27 cellular contexts compared by ENCODE assay signal in the genomic region with DNA sequence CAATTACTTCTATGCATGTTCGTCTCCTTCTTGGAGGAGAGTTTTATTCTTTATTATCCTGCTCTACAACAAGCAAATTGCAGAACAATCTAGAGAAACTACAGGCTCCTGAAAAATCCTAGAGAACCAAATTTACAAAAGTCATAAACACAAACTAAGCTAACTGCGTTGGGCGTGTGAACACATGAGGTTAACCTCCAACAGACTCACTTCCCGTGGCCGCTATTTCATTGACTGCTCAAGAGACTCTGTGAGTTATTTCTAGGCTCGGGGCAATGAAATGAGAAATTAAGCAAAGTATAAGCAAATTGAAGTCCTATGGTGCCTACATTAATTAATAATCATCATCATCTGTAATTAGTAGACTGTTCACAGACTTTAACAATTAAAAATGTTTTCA.
"Had no signal": no experiment of that assay in that cellular context is flagged by ENCODE, and none has a peak within 500 bp of the region (broad histone marks: within the 10 kb centered on the region; RNA-seq: fewer than 3 reads in every experiment).

No MANE protein-coding gene starts in this region.

- H3K27me3 ChIP-seq: neural progenitor cell, ovary, right lobe of liver, sigmoid colon, suprapubic skin, testis, tibial artery, transverse colon, upper lobe of right lung, uterus had no signal

- H3K27ac ChIP-seq: neural progenitor cell, ovary, parathyroid adenoma, psoas muscle, right lobe of liver, sigmoid colon, suprapubic skin, testis, tibial artery, transverse colon, upper lobe of right lung, uterus had no signal

- H3K9ac ChIP-seq: neural progenitor cell, parathyroid adenoma had no signal

- ATAC-seq: naive thymus-derived CD4-positive, alpha-beta T cell; psoas muscle; right cardiac atrium; right lobe of liver; stimulated activated memory B cell treated with anti-CD40 and anti-IgM and Interleukin-4, amounts not matched to agents 10 μg/mL and 1 μg/mL and 100 μg/mL, for 72 hours; stimulated activated naive CD8-positive, alpha-beta T cell treated with anti-CD3 and anti-CD28 coated beads, Interleukin-15, amount 100 ng/mL, for 72 hours; stimulated activated naive CD8-positive, alpha-beta T cell treated with anti-CD3 and anti-CD28 coated beads, Interleukin-15, Interleukin-2, amounts not matched to agents 100 U/mL and 50 U/mL, for 24 hours; upper lobe of right lung had no signal

- H2AFZ ChIP-seq: parathyroid adenoma had no signal

- H3K9me3 ChIP-seq: ovary, psoas muscle, right lobe of liver, sigmoid colon, suprapubic skin, testis, tibial artery, transverse colon, upper lobe of right lung, uterus had no signal

- H3K4me1 ChIP-seq: parathyroid adenoma, psoas muscle, right lobe of liver, suprapubic skin, testis, upper lobe of right lung had no signal

- H3K4me3 ChIP-seq: neural progenitor cell, ovary, psoas muscle, right lobe of liver, sigmoid colon, suprapubic skin, testis, tibial artery, transverse colon, upper lobe of right lung, uterus had no signal

- H3K79me2 ChIP-seq: parathyroid adenoma had no signal

- H3K36me3 ChIP-seq: neural progenitor cell, ovary, uterus had no signal

- DNase-seq: naive thymus-derived CD4-positive, alpha-beta T cell; occipital lobe; ovary; posterior cingulate gyrus; psoas muscle; right cardiac atrium; right lobe of liver; sigmoid colon; small intestine; stimulated activated CD4-positive, alpha-beta T cell treated with anti-CD3 and anti-CD28 coated beads, Interleukin-15, amount 100 ng/mL, for 24 hours; stimulated activated CD4-positive, alpha-beta T cell treated with anti-CD3 and anti-CD28 coated beads, Interleukin-2, amount 100 ng/mL, for 24 hours; stimulated activated CD4-positive, alpha-beta T cell treated with anti-CD3 and anti-CD28 coated beads, Interleukin-2, amount 100 ng/mL, for 48 hours; stimulated activated CD4-positive, alpha-beta T cell treated with anti-CD3 and anti-CD28 coated beads, Interleukin-4, amount 100 ng/mL, for 4 hours; stimulated activated CD8-positive, alpha-beta memory T cell treated with anti-CD3 and anti-CD28 coated beads, Interleukin-4, amount 100 ng/mL, for 48 hours; stimulated activated naive CD4-positive, alpha-beta T cell; stimulated activated naive CD8-positive, alpha-beta T cell treated with anti-CD3 and anti-CD28 coated beads, Interleukin-15, amount 100 ng/mL, for 72 hours; stimulated activated naive CD8-positive, alpha-beta T cell treated with anti-CD3 and anti-CD28 coated beads, Interleukin-15, Interleukin-2, amounts not matched to agents 100 U/mL and 50 U/mL, for 24 hours; substantia nigra; testis; tibial artery; transverse colon; upper lobe of right lung; uterus had no signal

- H3K4me2 ChIP-seq: neural progenitor cell had no signal
